In the genomic region with DNA sequence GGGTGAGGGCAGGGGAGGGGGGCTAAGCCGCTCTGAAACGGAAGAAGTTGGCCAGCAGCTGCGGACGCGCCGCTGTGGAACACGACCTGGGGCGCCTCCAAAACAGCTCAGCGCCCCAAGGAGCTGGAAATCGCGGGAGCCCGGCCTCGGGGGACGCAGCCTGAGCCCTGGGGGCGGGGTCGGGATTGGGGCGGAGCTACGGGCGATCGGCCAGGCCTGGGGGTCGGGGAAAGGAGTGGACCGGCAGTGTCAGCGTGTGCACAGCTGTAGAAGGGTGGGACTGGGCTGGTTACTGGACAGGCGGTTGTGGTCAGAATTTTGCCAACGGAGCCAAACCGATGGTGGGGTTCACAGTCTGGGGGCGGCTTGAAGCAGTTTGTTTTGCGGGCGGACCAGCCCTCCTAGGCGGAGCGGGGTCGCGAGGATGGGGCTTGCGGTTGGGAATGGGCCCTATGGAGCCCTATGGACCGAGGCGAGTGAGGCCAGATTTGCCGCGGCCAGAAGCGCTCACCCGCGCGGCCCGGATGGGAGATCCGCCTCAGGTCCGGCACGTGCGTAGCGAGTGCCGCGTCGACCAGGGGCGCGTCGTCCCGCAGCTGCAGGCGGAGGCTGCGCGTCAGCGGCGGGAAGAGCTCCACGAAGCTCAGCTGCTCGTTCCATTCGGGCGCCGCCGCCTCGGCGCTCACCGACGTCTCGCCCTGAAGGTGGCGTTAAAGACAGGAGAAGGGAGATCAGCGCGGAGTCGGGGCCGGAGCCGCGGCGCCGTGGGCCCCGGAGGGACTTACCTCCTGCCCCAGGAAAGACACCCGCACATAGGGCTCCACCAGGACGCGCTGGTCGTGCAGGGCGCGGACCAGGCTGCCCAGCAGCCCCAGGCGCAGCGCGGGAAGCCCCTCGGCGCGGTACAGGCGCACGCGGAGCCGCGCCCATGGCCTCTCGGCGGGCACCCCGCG, we compare ENCODE assay signal across 8 cellular contexts. TPM values are rescaled to one million over a fixed set of nuclear protein-coding genes. Genes with fewer than 3 reads are reported as not detected.
DNase-seq lines count a peak whose midpoint lies in the region; ATAC-seq and TF ChIP-seq lines count a peak whose summit lies in the region.

No MANE protein-coding gene starts in this region.

- H3K27ac ChIP-seq in SK-N-MC, result no peak overlapping the region
- H3K27ac ChIP-seq in ovary, result no peak overlapping the region
- no peak overlapping the region for H3K27ac ChIP-seq in thymus (ENCODE audit: low read depth)

- no peak for TF ChIP-seq POLR2A in ovary (IDR thresholded peaks at IDR 0.05)

- WGBS in ovary, 3 donors, result 0 to 1% (median 1%) methylated on average over 69 to 102 of the region's 102 CpGs
- 2% methylated on average over 102 of the region's 102 CpGs for WGBS in thymus

- H3K9ac ChIP-seq in SK-N-MC (ENCODE audit: insufficient read length), result peak overlapping the region; percentile 55

- no peak for ATAC-seq in HG03520 (IDR thresholded peaks at IDR 0.05; ENCODE audit: unreplicated experiment)

- intact Hi-C loops in head of caudate nucleus (cut with DNase I), result no loop called here
- intact Hi-C loops in ovary (cut with DNase I), result loop anchor here in 1 of 4 donors (10.0 kb wide), 2 partner anchors 94 to 284 kb away; partner anchors contain the start of genes NFS1 and ROMO1

- H3K4me3 ChIP-seq in SK-N-MC, result peak overlapping the region; percentile 76
- peak overlapping the region; percentile 38 for H3K4me3 ChIP-seq in ovary
- H3K4me3 ChIP-seq in thymus (ENCODE audit: low read length), result peak overlapping the region; percentile 57

- H3K27me3 ChIP-seq in ovary (no peaks in the 10 kb centered on the region), thymus (ENCODE audit: control insufficient read depth, insufficient read depth) (peaks cover 36% of the 10 kb centered on the region)

- H3K36me3 ChIP-seq in SK-N-MC (ENCODE audit: insufficient read depth, low read length), result no peaks in the 10 kb centered on the region
- no peaks in the 10 kb centered on the region for H3K36me3 ChIP-seq in ovary
- H3K36me3 ChIP-seq in thymus (ENCODE audit: control insufficient read depth, insufficient read depth), result no peaks in the 10 kb centered on the region

- TF ChIP-seq EP300 in ovary (IDR thresholded peaks at IDR 0.05), result no peak

- H3K9me3 ChIP-seq in SK-N-MC (ENCODE audit: low read depth, low read length), result no peaks in the 10 kb centered on the region
- no peaks in the 10 kb centered on the region for H3K9me3 ChIP-seq in ovary
- H3K9me3 ChIP-seq in thymus (ENCODE audit: control insufficient read depth), result no peaks in the 10 kb centered on the region

- H3K4me1 ChIP-seq in ovary (ENCODE audit: insufficient read depth), result peaks cover 6% of the 10 kb centered on the region
- H3K4me1 ChIP-seq in thymus (ENCODE audit: control insufficient read depth, insufficient read depth, low read length), result peaks cover 9% of the 10 kb centered on the region

- DNase-seq in COLO829 (ENCODE audit: low spot score) (peak; percentile 40), HPDE6-E6E7 (ENCODE audit: extremely low spot score) (peak; percentile 94), SK-N-MC (ENCODE audit: low read depth, low spot score) (no peak), head of caudate nucleus (peak; percentile 24 to 90 (median 73)), ovary (peak; percentile 74 to 88 (median 82))
- peak; percentile 81 for DNase-seq in activated naive CD4-positive, alpha-beta T cell treated with Interleukin-2 at 50 U/mL for 16 hours

- peak in 2 of 3 donors; percentile 48 to 54 for TF ChIP-seq CTCF in ovary (IDR thresholded peaks at IDR 0.05)

RNA-seq across cellular contexts. Expression of gene SPAG4, which starts 14.3 kb away (rescaled TPM):
- total RNA-seq in ovary, result 10 to 100 TPM in 2 of 7 donors, 1 to 10 TPM in 5; 6.3 to 12.8 (median 9.9) TPM
- polyA plus RNA-seq in ovary, result 1 to 10 TPM in 1 of 2 donors, under 1 TPM in 1; 1.00 to 4.4 TPM
- 4.4 TPM for polyA plus RNA-seq in thymus

RNA-seq across cellular contexts. Expression of gene ERGIC3, which starts 59.4 kb away (rescaled TPM):
- total RNA-seq in ovary, result 100 to 1,000 TPM; 168 to 278 (median 221) TPM
- 100 to 1,000 TPM; 212 to 354 TPM for polyA plus RNA-seq in ovary
- polyA plus RNA-seq in thymus, result 181 TPM
